25 cellular contexts compared by ENCODE assay signal in genomic region chrX:80014141-80014940, GRCh38. TPM values are rescaled to one million over a fixed set of nuclear protein-coding genes. Genes with fewer than 3 reads are reported as not detected.
"Had no signal": no experiment of that assay in that cellular context is flagged by ENCODE, and none has a peak within 500 bp of the region (broad histone marks: within the 10 kb centered on the region; RNA-seq: fewer than 3 reads in every experiment).

TBX22 (plus strand) TSS chrX:80014753; CDS start chrX:80022270, 7,517 bp downstream.

- H3K4me3 Mint-ChIP-seq: activated CD4-positive, alpha-beta memory T cell treated with anti-CD3 and anti-CD28 coated beads for 36 hours; activated naive CD4-positive, alpha-beta T cell treated with anti-CD3 and anti-CD28 coated beads for 36 hours; activated naive CD8-positive, alpha-beta T cell treated with anti-CD3 and anti-CD28 coated beads, Interleukin-2, amount 10 ng/mL, durations not matched to agents 7 days and 5 days; activated T-cell treated with anti-CD3 and anti-CD28 coated beads, Interleukin-2, amount 50 U/mL, for 72 hours; mesothelial cell of epicardium; naive thymus-derived CD8-positive, alpha-beta T cell; neural progenitor cell; T-helper 1 cell treated with Interleukin-12 subunit alpha and Interleukin-12 subunit beta and Interleukin-4 antibody, amounts not matched to agents 30 μg/mL and 1 μg/mL, for 36 hours had no signal

- H3K36me3 ChIP-seq: breast epithelium, heart left ventricle, neural progenitor cell, tibial nerve had no signal

- H3K4me2 ChIP-seq: neural progenitor cell had no signal

- H3K36me3 Mint-ChIP-seq: activated CD4-positive, alpha-beta memory T cell treated with anti-CD3 and anti-CD28 coated beads for 36 hours; activated naive CD8-positive, alpha-beta T cell treated with anti-CD3 and anti-CD28 coated beads, Interleukin-2, amount 10 ng/mL, durations not matched to agents 7 days and 5 days; mesothelial cell of epicardium; neural progenitor cell had no signal

- H3K9me3 Mint-ChIP-seq: activated CD4-positive, alpha-beta memory T cell treated with anti-CD3 and anti-CD28 coated beads for 36 hours; activated naive CD4-positive, alpha-beta T cell treated with anti-CD3 and anti-CD28 coated beads for 36 hours; activated naive CD8-positive, alpha-beta T cell treated with anti-CD3 and anti-CD28 coated beads, Interleukin-2, amount 10 ng/mL, durations not matched to agents 7 days and 5 days; activated T-cell treated with anti-CD3 and anti-CD28 coated beads, Interleukin-2, amount 50 U/mL, for 72 hours; T-helper 1 cell treated with Interleukin-12 subunit alpha and Interleukin-12 subunit beta and Interleukin-4 antibody, amounts not matched to agents 30 μg/mL and 1 μg/mL, for 36 hours had no signal

- H2AFZ ChIP-seq: neural progenitor cell had no signal

- H3K27me3 ChIP-seq: neural progenitor cell, tibial nerve had no signal

- ATAC-seq: activated T-cell treated with anti-CD3 and anti-CD28 coated beads, Interleukin-2, amount 50 U/mL, for 72 hours; left lobe of liver; naive thymus-derived CD8-positive, alpha-beta T cell had no signal

- DNase-seq: activated CD4-positive, alpha-beta memory T cell treated with anti-CD3 and anti-CD28 coated beads for 36 hours; activated CD4-positive, alpha-beta T cell treated with anti-CD3 and anti-CD28 coated beads for 48 hours; activated effector memory CD4-positive, alpha-beta T cell treated with Interleukin-2 at 50 U/mL for 16 hours; activated naive CD4-positive, alpha-beta T cell treated with anti-CD3 and anti-CD28 coated beads for 36 hours; activated naive CD8-positive, alpha-beta T cell treated with anti-CD3 and anti-CD28 coated beads, Interleukin-2, amount 10 ng/mL, durations not matched to agents 7 days and 5 days; activated T-cell treated with anti-CD3 and anti-CD28 coated beads, Interleukin-2, amount 50 U/mL, for 72 hours; amniotic stem cell; cerebellar nuclear complex; cortex of kidney; heart left ventricle; naive thymus-derived CD8-positive, alpha-beta T cell; stimulated activated CD4-positive, alpha-beta T cell treated with anti-CD3 and anti-CD28 coated beads, Interleukin-4, amount 100 ng/mL, for 1 hour; stimulated activated naive CD4-positive, alpha-beta T cell treated with Interleukin-2 at 50 U/mL for 16 hours had no signal

- H3K27me3 Mint-ChIP-seq: activated CD4-positive, alpha-beta memory T cell treated with anti-CD3 and anti-CD28 coated beads for 36 hours had no signal

- H3K27ac ChIP-seq: breast epithelium, heart left ventricle, neural progenitor cell, tibial nerve had no signal

- H3K9ac ChIP-seq: neural progenitor cell had no signal

- H3K4me3 ChIP-seq: breast epithelium, heart left ventricle, neural progenitor cell, tibial nerve had no signal

- H3K4me1 Mint-ChIP-seq: activated naive CD8-positive, alpha-beta T cell treated with anti-CD3 and anti-CD28 coated beads, Interleukin-2, amount 10 ng/mL, durations not matched to agents 7 days and 5 days; mesothelial cell of epicardium; naive thymus-derived CD8-positive, alpha-beta T cell; neural progenitor cell had no signal

- H3K9me3 ChIP-seq: breast epithelium, heart left ventricle, tibial nerve had no signal

- H3K4me1 ChIP-seq: breast epithelium, heart left ventricle, neural progenitor cell, tibial nerve had no signal

- H3K27ac Mint-ChIP-seq: activated CD4-positive, alpha-beta memory T cell treated with anti-CD3 and anti-CD28 coated beads for 36 hours; activated naive CD4-positive, alpha-beta T cell treated with anti-CD3 and anti-CD28 coated beads for 36 hours; activated naive CD8-positive, alpha-beta T cell treated with anti-CD3 and anti-CD28 coated beads, Interleukin-2, amount 10 ng/mL, durations not matched to agents 7 days and 5 days; activated T-cell treated with anti-CD3 and anti-CD28 coated beads, Interleukin-2, amount 50 U/mL, for 72 hours; mesothelial cell of epicardium; naive thymus-derived CD8-positive, alpha-beta T cell; neural progenitor cell; T-helper 1 cell treated with Interleukin-12 subunit alpha and Interleukin-12 subunit beta and Interleukin-4 antibody, amounts not matched to agents 30 μg/mL and 1 μg/mL, for 36 hours had no signal

RNA-seq across cellular contexts. Expression of gene TBX22, which starts in this region (rescaled TPM):
- total RNA-seq: activated CD4-positive, alpha-beta memory T cell treated with anti-CD3 and anti-CD28 coated beads for 36 hours; activated naive CD4-positive, alpha-beta T cell treated with anti-CD3 and anti-CD28 coated beads for 36 hours; activated naive CD8-positive, alpha-beta T cell treated with anti-CD3 and anti-CD28 coated beads, Interleukin-2, amount 10 ng/mL, durations not matched to agents 7 days and 5 days; activated T-cell treated with anti-CD3 and anti-CD28 coated beads, Interleukin-2, amount 50 U/mL, for 72 hours; breast epithelium; epithelial cell of proximal tubule; fibroblast of villous mesenchyme; heart left ventricle; kidney epithelial cell; left lobe of liver; lung microvascular endothelial cell; mesothelial cell of epicardium; naive thymus-derived CD8-positive, alpha-beta T cell; omental fat pad; posterior vena cava; tibial nerve had no signal
- polyA plus RNA-seq: heart left ventricle; naive thymus-derived CD8-positive, alpha-beta T cell had no signal
